8 cellular contexts compared by ENCODE assay signal in genomic region chr6:33579828-33580714, GRCh38. TPM values are rescaled to one million over a fixed set of nuclear protein-coding genes. Genes with fewer than 3 reads are reported as not detected.
DNase-seq lines count a peak whose midpoint lies in the region; ATAC-seq and TF ChIP-seq lines count a peak whose summit lies in the region.

BAK1 (minus strand) TSS chr6:33580276; CDS start chr6:33577604, 2,672 bp downstream.

- H3K27me3 ChIP-seq in dorsolateral prefrontal cortex = no peaks in the 10 kb centered on the region

- peak; percentile 88 for ATAC-seq in GM19351 (IDR thresholded peaks at IDR 0.05; ENCODE audit: unreplicated experiment)
- peak; percentile 87 for ATAC-seq in HG03521 (IDR thresholded peaks at IDR 0.05; ENCODE audit: unreplicated experiment)

- intact Hi-C loops in dorsolateral prefrontal cortex (cut with DNase I) (loop anchor here (5.0 to 10.0 kb wide), 4 partner anchors 128 to 575 kb away; partner anchors contain the start of genes CUTA (in 1 of the 2), LEMD2 (in 1 of the 2), PHF1 (in 1 of the 2) and ZBTB9 (in 1 of the 2)), lower leg skin (cut with DNase I; ENCODE audit: low total_unique reads) (no loop called here)

- WGBS in lower leg skin, 2 donors = 5 to 7% methylated on average over 17 to 20 of the region's 24 CpGs

- H3K4me3 ChIP-seq in dorsolateral prefrontal cortex (peak within 1 kb of the TSS; percentile 65 to 97 (median 86)), lower leg skin (ENCODE audit: low read depth, poor library complexity, severe bottlenecking) (peak within 1 kb of the TSS; percentile 84)

- DNase-seq in NCI-H82 (lab: John Stamatoyannopoulos, UW) = peak; percentile 98
- peak; percentile 86 to 90 for DNase-seq in activated CD4-positive, alpha-beta T cell treated with anti-CD3 and anti-CD28 coated beads, Interleukin-2, amount 50 U/mL, for 48 hours
- DNase-seq in dorsolateral prefrontal cortex = peak; percentile 79 to 97 (median 94)
- peak; percentile 89 to 98 for DNase-seq in lower leg skin (ENCODE audit: low spot score in 2 of 2)
- peak; percentile 76 to 80 for DNase-seq in stimulated activated CD4-positive, alpha-beta T cell treated with anti-CD3 and anti-CD28 coated beads, Interleukin-4, amount 100 ng/mL, for 4 hours

- H3K27ac ChIP-seq in C4-2B = peak within 1 kb of the TSS; percentile 85
- peak within 1 kb of the TSS; percentile 31 to 96 (median 86) for H3K27ac ChIP-seq in dorsolateral prefrontal cortex

- TF ChIP-seq POLR2A in lower leg skin (IDR thresholded peaks at IDR 0.05) = no peak

- peak; percentile 74 for TF ChIP-seq CTCF in C4-2B (conservative IDR thresholded peaks at IDR 0.05)
- TF ChIP-seq CTCF in dorsolateral prefrontal cortex (IDR thresholded peaks at IDR 0.05 in 54 of 56, conservative IDR thresholded peaks at IDR 0.05 in 2 of 56; ENCODE audit: low read depth in 1 of 56, partially characterized antibody in 56 of 56) = peak; percentile 28 to 81 (median 66)
- TF ChIP-seq CTCF in lower leg skin (IDR thresholded peaks at IDR 0.05) = no peak

RNA-seq across cellular contexts. Expression of gene BAK1, which starts in this region (rescaled TPM):
- total RNA-seq in dorsolateral prefrontal cortex (10 to 100 TPM in 82 of 120 experiments, 1 to 10 TPM in 38; 6.4 to 17.0 (median 10.8) TPM), lower leg skin (10 to 100 TPM; 19.7 to 26.6 (median 22.2) TPM)

Comparison
In these comparisons a context has a peak if more than half of its experiments do, and no peak if none do; other contexts are left out.
1. Peak in every context shown above with its lines: DNase-seq, ATAC-seq, H3K4me3 ChIP-seq and H3K27ac ChIP-seq.
2. CTCF ChIP-seq: peak in C4-2B (single experiment) and dorsolateral prefrontal cortex (56 of 56); none in lower leg skin (0 of 3).